ENCODE assay signal across 9 cellular contexts in genomic region chr11:68297812-68298658, GRCh38. TPM values are rescaled to one million over a fixed set of nuclear protein-coding genes. Genes with fewer than 3 reads are reported as not detected.
A peak's percentile ranks its signal among the peaks of the same experiment; 100 is the strongest.
DNase-seq lines count a peak whose midpoint lies in the region; ATAC-seq and TF ChIP-seq lines count a peak whose summit lies in the region.
"Had no signal": no experiment of that assay in that cellular context is flagged by ENCODE, and none has a peak within 500 bp of the region (broad histone marks: within the 10 kb centered on the region; RNA-seq: fewer than 3 reads in every experiment).

No MANE protein-coding gene starts in this region.

- peak; percentile 98 for TF ChIP-seq CTCF in PC-9 (conservative IDR thresholded peaks at IDR 0.05)

- no TSS peak for BruUV-seq in PC-9 (replicated peaks; lab: Mats Ljungman, UMichigan)

- no peak overlapping the region for H3K27ac Mint-ChIP-seq in natural killer cell treated with Interleukin-12 subunit alpha and Interleukin-12 subunit beta and Interleukin-15 and Interleukin-18, amount 100 ng/mL, for 72 hours

- DNase-seq in EL (peak; percentile 70), PC-9 (peak; percentile 58 to 83), fibroblast of gingiva (ENCODE audit: low read depth) (peak; percentile 49), GOT3 (lab: John Stamatoyannopoulos, UW) (no peak)
- peak; percentile 82 for DNase-seq in activated T-cell treated with anti-CD3 and anti-CD28 coated beads, Interleukin-2, amount 50 U/mL, for 1 hour
- DNase-seq in natural killer cell treated with Interleukin-12 subunit alpha and Interleukin-12 subunit beta and Interleukin-15 and Interleukin-18, amount 100 ng/mL, for 72 hours (ENCODE audit: low spot score): peak; percentile 80
- peak; percentile 34 to 76 (median 65) for DNase-seq in stimulated activated naive CD4-positive, alpha-beta T cell (lab: John Stamatoyannopoulos, UW)

- intact Hi-C loops in PC-9 (cut with micrococcal nuclease; ENCODE audit: unreplicated experiment): loop anchor here (1.0 to 5.0 kb wide), 2 partner anchors 41 to 91 kb away; no protein-coding TSS in a partner anchor

- no peak overlapping the region for H3K4me3 Mint-ChIP-seq in natural killer cell treated with Interleukin-12 subunit alpha and Interleukin-12 subunit beta and Interleukin-15 and Interleukin-18, amount 100 ng/mL, for 72 hours

- no peak overlapping the region for H3K27ac ChIP-seq in PC-9
- H3K27ac ChIP-seq: epithelial cell of prostate had no signal

- no peaks in the 10 kb centered on the region for H3K27me3 Mint-ChIP-seq in natural killer cell treated with Interleukin-12 subunit alpha and Interleukin-12 subunit beta and Interleukin-15 and Interleukin-18, amount 100 ng/mL, for 72 hours

- no peak overlapping the region for H3K4me3 ChIP-seq in PC-9

- H3F3A ChIP-seq in PC-9 (ENCODE audit: insufficient read depth, low read depth): peaks cover 10% of the 10 kb centered on the region

- CTCF ChIA-PET in PC-9 (lab: Charles Lee): interaction anchor here (0.5 to 2.8 kb wide), 6 partner anchors 13 to 97 kb away, joined by 4 to 15 read pairs (median 6); no protein-coding TSS in a partner anchor

- H4K20me1 ChIP-seq in PC-9 (ENCODE audit: insufficient read depth): no peaks in the 10 kb centered on the region

- POLR2A ChIA-PET in PC-9 (lab: Charles Lee; ENCODE audit: unreplicated experiment): no interaction called here

- no peaks in the 10 kb centered on the region for H3K79me2 ChIP-seq in PC-9 (ENCODE audit: low read depth)

- peak; percentile 75 for ATAC-seq in HG03280 (IDR thresholded peaks at IDR 0.05; ENCODE audit: unreplicated experiment)
- ATAC-seq in natural killer cell treated with Interleukin-12 subunit alpha and Interleukin-12 subunit beta and Interleukin-15 and Interleukin-18, amount 100 ng/mL, for 72 hours: peak; percentile 94 to 95

- no peak overlapping the region for H2AFZ ChIP-seq in PC-9

- H3K36me3 Mint-ChIP-seq in natural killer cell treated with Interleukin-12 subunit alpha and Interleukin-12 subunit beta and Interleukin-15 and Interleukin-18, amount 100 ng/mL, for 72 hours: no peaks in the 10 kb centered on the region

- no peaks in the 10 kb centered on the region for H3K27me3 ChIP-seq in PC-9 (ENCODE audit: insufficient read depth, low read depth)

- no peaks in the 10 kb centered on the region for H3K9me3 Mint-ChIP-seq in natural killer cell treated with Interleukin-12 subunit alpha and Interleukin-12 subunit beta and Interleukin-15 and Interleukin-18, amount 100 ng/mL, for 72 hours

- no peaks in the 10 kb centered on the region for H3K36me3 ChIP-seq in PC-9 (ENCODE audit: low read depth)

- H3K9me2 ChIP-seq in PC-9 (ENCODE audit: insufficient read depth): no peaks in the 10 kb centered on the region

- peaks cover 15% of the 10 kb centered on the region for H3K4me1 ChIP-seq in PC-9 (replicated peaks; ENCODE audit: insufficient read depth)

- H3K4me2 ChIP-seq in PC-9: peak overlapping the region; percentile 10

- no peaks in the 10 kb centered on the region for H3K4me1 Mint-ChIP-seq in natural killer cell treated with Interleukin-12 subunit alpha and Interleukin-12 subunit beta and Interleukin-15 and Interleukin-18, amount 100 ng/mL, for 72 hours (ENCODE audit: low read depth in 2 of 2)

- no peaks in the 10 kb centered on the region for H3K9me3 ChIP-seq in PC-9 (ENCODE audit: insufficient read depth, low read depth)

RNA-seq across cellular contexts. Expression of gene LRP5, which starts 14.4 kb away (rescaled TPM):
- 112 and 129 TPM in 2 replicates for total RNA-seq in PC-9 (2021)
- total RNA-seq in natural killer cell treated with Interleukin-12 subunit alpha and Interleukin-12 subunit beta and Interleukin-15 and Interleukin-18, amount 100 ng/mL, for 72 hours: 1 to 10 TPM in 1 of 2 donors, under 1 TPM in 1; 0.93 to 2.1 TPM

RNA-seq across cellular contexts. Expression of gene C11orf24, which starts 26.3 kb away (rescaled TPM):
- total RNA-seq in PC-9 (2021): 27.2 and 37.7 TPM in 2 replicates
- total RNA-seq in natural killer cell treated with Interleukin-12 subunit alpha and Interleukin-12 subunit beta and Interleukin-15 and Interleukin-18, amount 100 ng/mL, for 72 hours: 10 to 100 TPM; 43.0 to 64.8 TPM

Comparison
In these comparisons a context has a peak if more than half of its experiments do, and no peak if none do; other contexts are left out.
1. RNA of gene LRP5, which starts 14.4 kb away (total RNA-seq): 112 to 129 TPM in PC-9; 0.93 to 2.1 TPM in natural killer cell treated with Interleukin-12 subunit alpha and Interleukin-12 subunit beta and Interleukin-15 and Interleukin-18, amount 100 ng/mL, for 72 hours; every median in the first group is over 10 times any median in the second.